ENCODE assay signal across 15 cellular contexts in the genomic region with DNA sequence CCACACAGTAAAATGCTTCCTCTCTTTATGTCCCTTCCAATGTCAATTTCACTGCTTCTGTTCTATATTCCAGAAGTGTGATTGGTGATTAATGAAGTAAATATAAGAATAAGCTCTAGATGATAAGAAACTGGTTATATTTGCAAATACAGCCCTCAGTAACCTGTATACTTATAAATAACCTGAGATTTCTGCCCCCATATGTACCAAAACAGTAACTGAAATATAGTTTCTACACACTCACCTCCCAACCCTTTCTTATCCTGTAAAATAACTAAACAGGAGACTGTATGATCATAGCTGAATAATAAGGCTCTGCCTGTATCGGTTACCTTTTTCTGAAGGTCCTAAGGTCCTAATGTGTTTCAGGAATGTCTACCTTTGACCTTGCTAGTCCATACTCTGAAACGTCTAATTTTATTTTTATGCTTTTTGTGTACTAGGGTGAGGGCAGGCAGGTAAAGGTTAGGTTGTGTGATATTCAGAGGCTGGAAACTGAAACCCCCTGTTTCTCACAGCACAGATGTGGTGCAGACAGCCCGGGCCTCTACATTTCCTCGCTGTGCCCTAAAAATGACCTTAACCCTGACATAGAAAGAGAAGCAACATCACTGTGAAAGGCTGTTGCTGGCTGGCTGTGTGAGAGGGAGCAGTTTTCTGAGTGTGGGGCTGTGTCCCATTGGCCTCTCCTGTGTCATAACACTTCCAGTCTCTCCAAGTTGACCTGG.
A peak's percentile ranks its signal among the peaks of the same experiment; 100 is the strongest.
DNase-seq lines count a peak whose midpoint lies in the region; ATAC-seq lines count a peak whose summit lies in the region.
"Had no signal": no experiment of that assay in that cellular context is flagged by ENCODE, and none has a peak within 500 bp of the region (broad histone marks: within the 10 kb centered on the region; RNA-seq: fewer than 3 reads in every experiment).

No MANE protein-coding gene starts in this region.

- ATAC-seq in GM18499 (IDR thresholded peaks at IDR 0.05; ENCODE audit: insufficient read depth, unreplicated experiment) = peak; percentile 84
- ATAC-seq in GM19467 (IDR thresholded peaks at IDR 0.05; ENCODE audit: unreplicated experiment) = peak; percentile 95
- ATAC-seq in HG02884 (IDR thresholded peaks at IDR 0.05; ENCODE audit: unreplicated experiment) = peak; percentile 93
- peak; percentile 88 for ATAC-seq in HG03558 (IDR thresholded peaks at IDR 0.05; ENCODE audit: extremely low read depth, unreplicated experiment)
- no peak for ATAC-seq in activated T-cell treated with anti-CD3 and anti-CD28 coated beads, Interleukin-2, amount 50 U/mL, for 4 hours

- no peaks in the 10 kb centered on the region for H3K36me3 Mint-ChIP-seq in activated T-cell treated with anti-CD3 and anti-CD28 coated beads, Interleukin-2, amount 50 U/mL, for 4 hours (ENCODE audit: insufficient read depth)
- H3K36me3 Mint-ChIP-seq: activated naive CD8-positive, alpha-beta T cell treated with anti-CD3 and anti-CD28 coated beads, Interleukin-2, amount 10 ng/mL, durations not matched to agents 7 days and 5 days had no signal

- H3K4me1 Mint-ChIP-seq in activated T-cell treated with anti-CD3 and anti-CD28 coated beads, Interleukin-2, amount 50 U/mL, for 4 hours (ENCODE audit: low read depth) = no peaks in the 10 kb centered on the region
- H3K4me1 Mint-ChIP-seq: activated naive CD8-positive, alpha-beta T cell treated with anti-CD3 and anti-CD28 coated beads, Interleukin-2, amount 10 ng/mL, durations not matched to agents 7 days and 5 days had no signal

- no peaks in the 10 kb centered on the region for H3K9me3 Mint-ChIP-seq in activated T-cell treated with anti-CD3 and anti-CD28 coated beads, Interleukin-2, amount 50 U/mL, for 4 hours
- H3K9me3 Mint-ChIP-seq: activated naive CD8-positive, alpha-beta T cell treated with anti-CD3 and anti-CD28 coated beads, Interleukin-2, amount 10 ng/mL, durations not matched to agents 7 days and 5 days; H9; stimulated activated naive CD8-positive, alpha-beta T cell treated with anti-CD3 and anti-CD28 coated beads, Interleukin-15, Interleukin-2, amounts not matched to agents 100 ng/mL and 50 ng/mL, for 24 hours had no signal

- no peaks in the 10 kb centered on the region for H3K27me3 Mint-ChIP-seq in activated T-cell treated with anti-CD3 and anti-CD28 coated beads, Interleukin-2, amount 50 U/mL, for 4 hours (ENCODE audit: low read depth)
- H3K27me3 Mint-ChIP-seq: activated naive CD8-positive, alpha-beta T cell treated with anti-CD3 and anti-CD28 coated beads, Interleukin-2, amount 10 ng/mL, durations not matched to agents 7 days and 5 days; stimulated activated naive CD8-positive, alpha-beta T cell treated with anti-CD3 and anti-CD28 coated beads, Interleukin-15, Interleukin-2, amounts not matched to agents 100 ng/mL and 50 ng/mL, for 24 hours had no signal

- H3K4me3 Mint-ChIP-seq in activated T-cell treated with anti-CD3 and anti-CD28 coated beads, Interleukin-2, amount 50 U/mL, for 4 hours = no peak overlapping the region
- H3K4me3 Mint-ChIP-seq: activated naive CD8-positive, alpha-beta T cell treated with anti-CD3 and anti-CD28 coated beads, Interleukin-2, amount 10 ng/mL, durations not matched to agents 7 days and 5 days; H9; stimulated activated naive CD8-positive, alpha-beta T cell treated with anti-CD3 and anti-CD28 coated beads, Interleukin-15, Interleukin-2, amounts not matched to agents 100 ng/mL and 50 ng/mL, for 24 hours had no signal

- DNase-seq in NCI-H1105 (lab: John Stamatoyannopoulos, UW) (no peak), D341Med (ENCODE audit: low spot score) (no peak)
- no peak for DNase-seq in stimulated activated CD4-positive, alpha-beta T cell treated with anti-CD3 and anti-CD28 coated beads, Interleukin-2, amount 100 ng/mL, for 24 hours
- no peak for DNase-seq in activated T-cell treated with anti-CD3 and anti-CD28 coated beads, Interleukin-2, amount 50 U/mL, for 4 hours
- DNase-seq: activated naive CD8-positive, alpha-beta T cell treated with anti-CD3 and anti-CD28 coated beads, Interleukin-2, amount 10 ng/mL, durations not matched to agents 7 days and 5 days; EL; H9; Kasumi-1; NCI-H2227 treated with DMSO at 0.1 percent for 48 hours; T-helper 9 cell had no signal

Comparison
In these comparisons a context has a peak if more than half of its experiments do, and no peak if none do; other contexts are left out.
1. ATAC-seq: peak in GM18499 (single experiment), GM19467 (single experiment), HG02884 (single experiment) and HG03558 (single experiment); none in activated T-cell treated with anti-CD3 and anti-CD28 coated beads, Interleukin-2, amount 50 U/mL, for 4 hours (0 of 2).